Comparison of ENCODE assay signal across 8 cellular contexts in the genomic region with DNA sequence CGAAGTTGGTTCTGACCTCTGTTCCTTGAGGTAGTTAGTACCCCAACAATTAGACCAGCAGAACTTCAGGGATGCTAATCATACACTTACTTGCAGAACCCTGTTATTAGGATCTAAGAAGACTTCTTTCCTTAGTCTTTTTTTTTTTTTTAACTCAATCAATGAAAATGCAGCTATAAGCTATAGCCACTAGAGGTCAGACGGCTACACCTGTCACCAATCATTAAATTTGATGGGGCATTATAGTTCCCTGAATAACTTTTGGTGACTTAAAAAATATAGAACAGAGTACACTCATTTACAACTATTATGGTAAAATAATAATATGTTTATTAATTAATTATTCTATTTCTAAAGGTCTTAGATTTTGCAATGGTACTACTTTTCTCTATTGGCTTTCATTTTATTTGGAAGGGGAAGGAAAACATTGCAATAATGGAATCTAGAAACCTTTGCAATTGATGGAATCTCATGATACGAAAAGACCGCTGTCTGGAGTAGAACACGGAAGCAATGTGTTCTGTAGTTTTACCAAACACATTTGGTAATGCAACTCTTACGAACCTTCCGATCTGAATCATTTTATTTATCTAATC.
DNase-seq lines count a peak whose midpoint lies in the region; ATAC-seq, FAIRE-seq and TF ChIP-seq lines count a peak whose summit lies in the region.

No MANE protein-coding gene starts in this region.

- H3K4me1 ChIP-seq in small intestine (ENCODE audit: control insufficient read depth in 2 of 2, insufficient read depth in 1 of 2, low read depth in 1 of 2, low read length in 1 of 2) = no peaks in the 10 kb centered on the region

- no peak overlapping the region for H3K27ac Mint-ChIP-seq in endothelial cell (ENCODE audit: unreplicated experiment)

- no peaks in the 10 kb centered on the region for H3K36me3 Mint-ChIP-seq in endothelial cell (ENCODE audit: low read depth, unreplicated experiment)

- peaks cover 12% of the 10 kb centered on the region for H3K4me1 Mint-ChIP-seq in endothelial cell (ENCODE audit: unreplicated experiment)

- no peaks in the 10 kb centered on the region for H3K36me3 ChIP-seq in small intestine (ENCODE audit: control insufficient read depth in 2 of 2, insufficient read depth in 2 of 2, low read length in 2 of 2)

- H3K4me3 ChIP-seq in AG09309 (ENCODE audit: control insufficient read depth, low read depth, low read length) (no peak overlapping the region), small intestine (ENCODE audit: low read depth in 1 of 2, low read length in 2 of 2) (no peak overlapping the region)

- no peaks in the 10 kb centered on the region for H3K27me3 ChIP-seq in small intestine (ENCODE audit: control insufficient read depth in 2 of 2, insufficient read depth in 2 of 2, low read length in 2 of 2)

- no peak overlapping the region for H3K27ac ChIP-seq in small intestine (ENCODE audit: low read depth in 1 of 2, low read length in 1 of 2)

- TF ChIP-seq CTCF in AG09309 (IDR thresholded peaks at IDR 0.05; ENCODE audit: control insufficient read depth, insufficient read depth, low read depth, low read length, missing control alignments) (peak; percentile 72), endothelial cell (IDR thresholded peaks at IDR 0.05; ENCODE audit: unreplicated experiment) (peak; percentile 80)

- FAIRE-seq in small intestine (lab: Jason Lieb, UNC) = peak; percentile 23

- H3K9me3 Mint-ChIP-seq in endothelial cell (ENCODE audit: unreplicated experiment) = no peaks in the 10 kb centered on the region

- H3K4me3 Mint-ChIP-seq in endothelial cell (ENCODE audit: unreplicated experiment) = no peak overlapping the region

- H3K27me3 Mint-ChIP-seq in endothelial cell (ENCODE audit: unreplicated experiment) = no peaks in the 10 kb centered on the region

- no peaks in the 10 kb centered on the region for H3K9me3 ChIP-seq in small intestine (ENCODE audit: control insufficient read depth, low read depth)

- WGBS in small intestine, 3 donors = 16 to 64% (median 36%) methylated on average over 7 of the region's 7 CpGs

- peak; percentile 36 for ATAC-seq in GM19463 (IDR thresholded peaks at IDR 0.05; ENCODE audit: unreplicated experiment)
- no peak for ATAC-seq in GM18867 (IDR thresholded peaks at IDR 0.05; ENCODE audit: unreplicated experiment)

- no peak for DNase-seq in AG09309 (ENCODE audit: low read depth)
- DNase-seq in NCI-H345 (lab: John Stamatoyannopoulos, UW) = peak; percentile 33
- no peak for DNase-seq in endothelial cell (ENCODE audit: low spot score)
- peak; percentile 59 for DNase-seq in small intestine
- DNase-seq in GM19240 (ENCODE audit: insufficient read length, low spot score) = no peak
- no peak for DNase-seq in stimulated activated CD4-positive, alpha-beta T cell treated with anti-CD3 and anti-CD28 coated beads, Interleukin-4, amount 100 ng/mL, for 4 hours

Comparison
In these comparisons a context has a peak if more than half of its experiments do, and no peak if none do; other contexts are left out.
1. DNase-seq: peak in NCI-H345 (single experiment) and small intestine (single experiment); none in AG09309 (single experiment), endothelial cell (single experiment), GM19240 (single experiment) and stimulated activated CD4-positive, alpha-beta T cell treated with anti-CD3 and anti-CD28 coated beads, Interleukin-4, amount 100 ng/mL, for 4 hours (0 of 2).